8 cellular contexts compared by ENCODE assay signal in the genomic region with DNA sequence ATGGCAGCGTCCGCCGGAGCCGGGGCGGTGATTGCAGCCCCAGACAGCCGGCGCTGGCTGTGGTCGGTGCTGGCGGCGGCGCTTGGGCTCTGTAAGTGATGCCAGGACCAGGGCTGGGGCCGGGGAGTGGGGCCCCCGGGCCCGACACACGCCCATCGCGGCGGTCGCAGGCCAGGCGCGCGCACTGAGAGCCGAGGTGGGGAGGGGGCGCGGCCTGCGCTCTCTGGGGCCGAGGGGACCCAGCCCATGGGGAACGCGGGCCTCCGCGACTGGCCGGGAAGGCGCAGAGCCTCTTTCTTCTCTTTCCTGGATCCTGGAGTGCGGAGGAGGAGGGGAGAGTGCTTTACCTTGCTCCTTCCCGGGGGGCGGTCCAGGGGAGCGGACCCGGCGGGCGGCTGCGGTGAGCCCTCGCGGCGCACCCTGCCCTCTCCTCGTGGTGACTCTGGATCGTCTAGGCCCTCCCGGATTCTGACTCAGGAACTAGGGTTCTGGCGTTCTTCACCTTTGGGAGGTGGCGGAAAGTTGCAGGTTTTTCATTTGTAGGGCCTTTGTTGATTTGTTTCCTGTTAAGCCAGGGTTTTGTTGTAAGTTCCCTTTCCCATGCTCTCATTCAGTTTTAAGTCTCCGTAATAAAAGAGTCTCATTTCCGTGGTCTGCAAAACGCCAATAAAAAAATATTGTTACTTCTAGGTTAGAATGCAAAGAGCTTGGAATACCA. TPM values are rescaled to one million over a fixed set of nuclear protein-coding genes. Genes with fewer than 3 reads are reported as not detected.
DNase-seq lines count a peak whose midpoint lies in the region; ATAC-seq and TF ChIP-seq lines count a peak whose summit lies in the region.

No MANE protein-coding gene starts in this region.

- peaks cover 24 to 33% of the 10 kb centered on the region in 2 donors for H3K4me1 ChIP-seq in duodenal mucosa (ENCODE audit: control insufficient read depth in 1 of 2, insufficient read depth in 2 of 2, low read length in 2 of 2)
- peaks cover 45% of the 10 kb centered on the region for H3K4me1 ChIP-seq in suprapubic skin

- H3K36me3 ChIP-seq in duodenal mucosa (ENCODE audit: control insufficient read depth in 1 of 2, insufficient read depth in 2 of 2, low read length in 2 of 2) = no peaks in the 10 kb centered on the region
- no peaks in the 10 kb centered on the region for H3K36me3 ChIP-seq in suprapubic skin

- peaks cover 5% of the 10 kb centered on the region for H3K36me3 Mint-ChIP-seq in memory B cell

- WGBS in suprapubic skin = 1% methylated on average over 19 of the region's 52 CpGs

- no peak for TF ChIP-seq POLR2A in suprapubic skin (IDR thresholded peaks at IDR 0.05)

- ATAC-seq in GM21723 (IDR thresholded peaks at IDR 0.05; ENCODE audit: unreplicated experiment) (peak; percentile 36), memory B cell (ENCODE audit: low read depth) (peak; percentile 23)

- peaks cover 45% of the 10 kb centered on the region for H3K4me1 Mint-ChIP-seq in memory B cell

- no peaks in the 10 kb centered on the region for H3K9me3 ChIP-seq in duodenal mucosa (ENCODE audit: control insufficient read depth in 1 of 2, low read length in 2 of 2)
- no peaks in the 10 kb centered on the region for H3K9me3 ChIP-seq in suprapubic skin

- peak overlapping the region; percentile 86 for H3K27ac Mint-ChIP-seq in memory B cell

- peaks cover 3% of the 10 kb centered on the region for H3K9me3 Mint-ChIP-seq in memory B cell

- peak overlapping the region; percentile 75 for H3K27ac ChIP-seq in duodenal mucosa (ENCODE audit: low read depth, low read length)
- H3K27ac ChIP-seq in suprapubic skin = peak overlapping the region; percentile 90

- TF ChIP-seq EP300 in suprapubic skin (IDR thresholded peaks at IDR 0.05) = no peak

- H3K27me3 Mint-ChIP-seq in memory B cell = no peaks in the 10 kb centered on the region

- H3K4me3 Mint-ChIP-seq in memory B cell = peak overlapping the region; percentile 92

- DNase-seq in GM03348 (ENCODE audit: low spot score) (peak; percentile 64), HuH-7.5 (ENCODE audit: low spot score) (peak; percentile 44), T1000 (lab: John Stamatoyannopoulos, UW) (peak; percentile 20), memory B cell (ENCODE audit: low spot score in 2 of 2) (peak in 1 of 2 donors; percentile 20), suprapubic skin (ENCODE audit: low spot score in 2 of 2) (peak in 1 of 2 donors; percentile 74), ecto neural progenitor cell (ENCODE audit: low spot score) (no peak)

- peak overlapping the region; percentile 74 to 94 for H3K9ac ChIP-seq in duodenal mucosa (ENCODE audit: low read depth in 1 of 2, low read length in 2 of 2)

- H3K4me3 ChIP-seq in duodenal mucosa (ENCODE audit: low read depth in 1 of 2, low read length in 2 of 2) = peak overlapping the region; percentile 87 to 88
- H3K4me3 ChIP-seq in suprapubic skin = peak overlapping the region; percentile 94

- H3K27me3 ChIP-seq in duodenal mucosa (ENCODE audit: control insufficient read depth in 1 of 2, insufficient read depth in 2 of 2, low read length in 2 of 2) (no peaks in the 10 kb centered on the region), suprapubic skin (no peaks in the 10 kb centered on the region)

- TF ChIP-seq CTCF in suprapubic skin (IDR thresholded peaks at IDR 0.05) = peak in 1 of 2 donors; percentile 6

RNA-seq across cellular contexts. Expression of a gene that starts 0.5 kb away (rescaled TPM):
- total RNA-seq in suprapubic skin = 10 to 100 TPM; 37.1 to 52.3 (median 39.9) TPM
